ENCODE assay signal across 1 cellular context in the genomic region with DNA sequence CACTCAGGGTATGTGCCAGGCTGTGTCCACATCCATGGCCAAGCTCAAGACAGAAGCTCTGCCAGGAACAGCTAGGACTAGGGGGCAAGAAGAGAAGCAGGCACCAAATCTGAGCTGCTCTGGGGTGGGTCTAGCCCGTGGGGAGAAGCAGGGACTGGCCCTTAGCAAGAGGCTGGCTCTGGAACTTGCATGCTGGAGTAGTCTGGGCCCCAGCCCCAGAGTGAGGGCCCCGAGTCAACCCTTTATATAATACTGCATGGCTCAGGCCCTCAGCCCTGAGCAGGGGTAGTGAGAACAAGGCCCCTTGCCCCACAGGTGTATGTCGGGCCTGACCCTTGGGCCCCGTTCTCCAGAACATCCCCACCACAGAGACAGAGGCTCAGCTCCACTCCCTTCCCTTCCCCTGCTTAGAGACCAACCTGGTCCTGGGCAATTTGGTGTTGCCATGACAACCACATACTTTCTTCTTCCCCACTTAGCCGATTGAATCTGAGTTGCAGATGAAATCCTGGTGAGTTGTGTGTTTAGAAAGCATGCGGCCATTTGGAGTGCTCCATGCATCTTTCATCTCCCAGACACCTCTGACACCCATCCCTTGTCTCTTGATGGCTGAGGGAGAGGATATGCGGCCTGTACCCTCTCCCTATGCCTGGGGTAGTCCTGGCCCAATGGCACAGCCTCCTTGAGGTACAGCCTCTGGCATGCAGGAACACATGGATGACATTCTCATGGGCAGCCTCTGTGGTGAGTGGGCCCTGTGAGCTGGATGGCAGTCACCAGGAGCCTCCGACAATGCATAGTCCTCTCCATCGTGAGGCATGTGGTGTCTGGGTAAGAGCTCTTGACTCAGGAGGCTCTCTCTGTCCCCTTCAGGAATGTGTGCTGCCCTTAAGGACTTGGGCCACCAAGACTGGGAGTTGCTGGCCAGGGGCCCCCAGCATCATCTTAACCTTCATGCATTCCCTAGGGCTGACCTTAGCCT.
TF ChIP-seq lines count a peak whose summit lies in the region.

No MANE protein-coding gene starts in this region.

TF ChIP-seq in WTC11, 78 proteins besides CTCF, POLR2A, EP300 and RAD21 (continued from another document):
- TF ChIP-seq, protein P1, sequence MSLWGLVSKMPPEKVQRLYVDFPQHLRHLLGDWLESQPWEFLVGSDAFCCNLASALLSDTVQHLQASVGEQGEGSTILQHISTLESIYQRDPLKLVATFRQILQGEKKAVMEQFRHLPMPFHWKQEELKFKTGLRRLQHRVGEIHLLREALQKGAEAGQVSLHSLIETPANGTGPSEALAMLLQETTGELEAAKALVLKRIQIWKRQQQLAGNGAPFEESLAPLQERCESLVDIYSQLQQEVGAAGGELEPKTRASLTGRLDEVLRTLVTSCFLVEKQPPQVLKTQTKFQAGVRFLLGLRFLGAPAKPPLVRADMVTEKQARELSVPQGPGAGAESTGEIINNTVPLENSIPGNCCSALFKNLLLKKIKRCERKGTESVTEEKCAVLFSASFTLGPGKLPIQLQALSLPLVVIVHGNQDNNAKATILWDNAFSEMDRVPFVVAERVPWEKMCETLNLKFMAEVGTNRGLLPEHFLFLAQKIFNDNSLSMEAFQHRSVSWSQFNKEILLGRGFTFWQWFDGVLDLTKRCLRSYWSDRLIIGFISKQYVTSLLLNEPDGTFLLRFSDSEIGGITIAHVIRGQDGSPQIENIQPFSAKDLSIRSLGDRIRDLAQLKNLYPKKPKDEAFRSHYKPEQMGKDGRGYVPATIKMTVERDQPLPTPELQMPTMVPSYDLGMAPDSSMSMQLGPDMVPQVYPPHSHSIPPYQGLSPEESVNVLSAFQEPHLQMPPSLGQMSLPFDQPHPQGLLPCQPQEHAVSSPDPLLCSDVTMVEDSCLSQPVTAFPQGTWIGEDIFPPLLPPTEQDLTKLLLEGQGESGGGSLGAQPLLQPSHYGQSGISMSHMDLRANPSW (CRISPR knock-in tag; conservative IDR thresholded peaks at IDR 0.05; ENCODE audit: low read depth), result no peak
- TF ChIP-seq FOXK1 (CRISPR knock-in tag; IDR thresholded peaks at IDR 0.05), result no peak
- no peak for TF ChIP-seq NFYB (CRISPR knock-in tag; conservative IDR thresholded peaks at IDR 0.05; ENCODE audit: low read depth)
- no peak for TF ChIP-seq ZNF317 (CRISPR knock-in tag; IDR thresholded peaks at IDR 0.05; ENCODE audit: borderline replicate concordance, low read depth)
- TF ChIP-seq, protein P2, sequence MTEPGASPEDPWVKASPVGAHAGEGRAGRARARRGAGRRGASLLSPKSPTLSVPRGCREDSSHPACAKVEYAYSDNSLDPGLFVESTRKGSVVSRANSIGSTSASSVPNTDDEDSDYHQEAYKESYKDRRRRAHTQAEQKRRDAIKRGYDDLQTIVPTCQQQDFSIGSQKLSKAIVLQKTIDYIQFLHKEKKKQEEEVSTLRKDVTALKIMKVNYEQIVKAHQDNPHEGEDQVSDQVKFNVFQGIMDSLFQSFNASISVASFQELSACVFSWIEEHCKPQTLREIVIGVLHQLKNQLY (CRISPR knock-in tag; IDR thresholded peaks at IDR 0.05), result no peak
